Comparison of ENCODE assay signal across 21 cellular contexts in the genomic region with DNA sequence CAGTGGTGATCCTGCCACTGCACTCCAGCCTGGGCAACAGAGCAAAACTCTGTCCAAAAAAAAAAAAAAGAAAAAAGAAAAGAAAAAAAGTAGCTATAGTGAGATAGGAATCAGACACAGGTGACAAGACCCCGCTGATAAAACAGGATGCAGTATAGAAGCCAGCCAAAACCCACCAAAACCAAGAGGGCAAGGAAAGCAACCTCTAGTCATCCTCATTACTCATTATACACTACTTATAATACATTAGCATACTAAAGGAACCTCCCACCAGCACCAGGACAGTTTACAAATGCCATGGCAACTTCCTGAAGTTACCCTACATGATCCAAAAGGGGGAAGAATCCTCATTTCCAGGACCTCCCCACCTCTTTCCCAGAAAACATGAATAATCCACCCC. TPM values are rescaled to one million over a fixed set of nuclear protein-coding genes. Genes with fewer than 3 reads are reported as not detected.
DNase-seq lines count a peak whose midpoint lies in the region; ATAC-seq and TF ChIP-seq lines count a peak whose summit lies in the region.
"Had no signal": no experiment of that assay in that cellular context is flagged by ENCODE, and none has a peak within 500 bp of the region (broad histone marks: within the 10 kb centered on the region; RNA-seq: fewer than 3 reads in every experiment).

No MANE protein-coding gene starts in this region.

- peak overlapping the region; percentile 63 to 73 for H3K4me3 Mint-ChIP-seq in activated T-cell treated with anti-CD3 and anti-CD28 coated beads, Interleukin-2, amount 50 U/mL, for 72 hours
- H3K4me3 Mint-ChIP-seq in activated T-helper 17 cell treated with anti-CD3 and anti-CD28 coated beads, Interleukin-2, amount 50 U/mL, for 72 hours = peak overlapping the region; percentile 67
- H3K4me3 Mint-ChIP-seq in central memory CD8-positive, alpha-beta T cell = no peak overlapping the region
- peak overlapping the region; percentile 23 to 24 for H3K4me3 Mint-ChIP-seq in stimulated activated naive CD8-positive, alpha-beta T cell treated with anti-CD3 and anti-CD28 coated beads, Interleukin-15, amount 100 ng/mL, for 72 hours

- H3K27ac ChIP-seq in heart left ventricle = no peak overlapping the region
- H3K27ac ChIP-seq: GM23248, RWPE1 had no signal

- no peaks in the 10 kb centered on the region for H3K36me3 Mint-ChIP-seq in activated T-cell treated with anti-CD3 and anti-CD28 coated beads, Interleukin-2, amount 50 U/mL, for 72 hours (ENCODE audit: insufficient read depth in 2 of 2)
- no peaks in the 10 kb centered on the region for H3K36me3 Mint-ChIP-seq in activated T-helper 17 cell treated with anti-CD3 and anti-CD28 coated beads, Interleukin-2, amount 50 U/mL, for 72 hours (ENCODE audit: low read depth)
- H3K36me3 Mint-ChIP-seq in central memory CD8-positive, alpha-beta T cell (ENCODE audit: insufficient read depth) = peaks cover 1% of the 10 kb centered on the region

- peak; percentile 26 to 29 for ATAC-seq in activated T-cell treated with anti-CD3 and anti-CD28 coated beads, Interleukin-2, amount 50 U/mL, for 72 hours (replicated peaks in 1 of 2)
- peak; percentile 40 for ATAC-seq in activated T-helper 17 cell treated with anti-CD3 and anti-CD28 coated beads, Interleukin-2, amount 50 U/mL, for 72 hours (replicated peaks)
- no peak for ATAC-seq in central memory CD8-positive, alpha-beta T cell (replicated peaks; ENCODE audit: extremely low read depth, poor library complexity, severe bottlenecking)
- ATAC-seq in stimulated activated naive CD8-positive, alpha-beta T cell treated with anti-CD3 and anti-CD28 coated beads, Interleukin-15, amount 100 ng/mL, for 72 hours = peak; percentile 55
- no peak for ATAC-seq in heart left ventricle
- ATAC-seq: GM12878, PC-3 had no signal

- no peaks in the 10 kb centered on the region for H3K9me3 Mint-ChIP-seq in activated T-cell treated with anti-CD3 and anti-CD28 coated beads, Interleukin-2, amount 50 U/mL, for 72 hours
- no peaks in the 10 kb centered on the region for H3K9me3 Mint-ChIP-seq in activated T-helper 17 cell treated with anti-CD3 and anti-CD28 coated beads, Interleukin-2, amount 50 U/mL, for 72 hours
- no peaks in the 10 kb centered on the region for H3K9me3 Mint-ChIP-seq in central memory CD8-positive, alpha-beta T cell
- H3K9me3 Mint-ChIP-seq in stimulated activated naive CD8-positive, alpha-beta T cell treated with anti-CD3 and anti-CD28 coated beads, Interleukin-15, amount 100 ng/mL, for 72 hours = no peaks in the 10 kb centered on the region

- H3K27me3 ChIP-seq in heart left ventricle = no peaks in the 10 kb centered on the region

- no peak overlapping the region for H3K4me3 ChIP-seq in heart left ventricle
- H3K4me3 ChIP-seq: GM12878, GM23248 had no signal

- TF ChIP-seq POLR2A in heart left ventricle (IDR thresholded peaks at IDR 0.05) = no peak

- H3K4me1 Mint-ChIP-seq in activated T-cell treated with anti-CD3 and anti-CD28 coated beads, Interleukin-2, amount 50 U/mL, for 72 hours (ENCODE audit: low read depth) = peaks cover 28% of the 10 kb centered on the region
- peaks cover 9% of the 10 kb centered on the region for H3K4me1 Mint-ChIP-seq in activated T-helper 17 cell treated with anti-CD3 and anti-CD28 coated beads, Interleukin-2, amount 50 U/mL, for 72 hours
- peaks cover 18% of the 10 kb centered on the region for H3K4me1 Mint-ChIP-seq in central memory CD8-positive, alpha-beta T cell
- H3K4me1 Mint-ChIP-seq in stimulated activated naive CD8-positive, alpha-beta T cell treated with anti-CD3 and anti-CD28 coated beads, Interleukin-15, amount 100 ng/mL, for 72 hours = peaks cover 18% of the 10 kb centered on the region

- peaks cover 0 to 4% (median 0%) of the 10 kb centered on the region in 12 donors for H3K4me1 ChIP-seq in heart left ventricle

- H3K36me3 ChIP-seq in heart left ventricle = no peaks in the 10 kb centered on the region

- H3K27ac Mint-ChIP-seq in activated T-cell treated with anti-CD3 and anti-CD28 coated beads, Interleukin-2, amount 50 U/mL, for 72 hours = peak overlapping the region; percentile 48
- peak overlapping the region; percentile 74 for H3K27ac Mint-ChIP-seq in activated T-helper 17 cell treated with anti-CD3 and anti-CD28 coated beads, Interleukin-2, amount 50 U/mL, for 72 hours
- H3K27ac Mint-ChIP-seq in central memory CD8-positive, alpha-beta T cell (ENCODE audit: low read depth) = peak overlapping the region; percentile 71
- peak overlapping the region; percentile 69 to 77 for H3K27ac Mint-ChIP-seq in stimulated activated naive CD8-positive, alpha-beta T cell treated with anti-CD3 and anti-CD28 coated beads, Interleukin-15, amount 100 ng/mL, for 72 hours

- WGBS in heart left ventricle, 4 donors = 80 to 93% (median 86%) methylated on average over 1 of the region's 1 CpG

- DNase-seq in activated T-cell treated with anti-CD3 and anti-CD28 coated beads, Interleukin-2, amount 50 U/mL, for 72 hours = no peak
- DNase-seq in activated T-cell treated with anti-CD3 and anti-CD28 coated beads for 4 hours = no peak
- DNase-seq in central memory CD8-positive, alpha-beta T cell (ENCODE audit: low spot score in 2 of 2) = no peak
- DNase-seq in stimulated activated naive CD8-positive, alpha-beta T cell treated with anti-CD3 and anti-CD28 coated beads, Interleukin-15, amount 100 ng/mL, for 72 hours = no peak
- no peak for DNase-seq in heart left ventricle
- DNase-seq in AG20443 (ENCODE audit: low spot score) = no peak
- no peak for DNase-seq in NCI-H1417 treated with DMSO at 0.1 percent for 48 hours (lab: John Stamatoyannopoulos, UW)
- DNase-seq: DMS153, GM23248, IMR-90, Karpas-422, NCI-H1048, NCI-H1436 treated with DMSO at 0.1 percent for 48 hours, NCI-H2029, NCI-H345, NCI-H524 treated with DMSO at 0.1 percent for 48 hours, PC-3, SIG-M5 had no signal

- intact Hi-C loops in heart left ventricle (cut with DNase I) = no loop called here

- TF ChIP-seq CTCF in heart left ventricle (IDR thresholded peaks at IDR 0.05) = no peak

- no peaks in the 10 kb centered on the region for H3K9me3 ChIP-seq in heart left ventricle

- H3K27me3 Mint-ChIP-seq in activated T-cell treated with anti-CD3 and anti-CD28 coated beads, Interleukin-2, amount 50 U/mL, for 72 hours (ENCODE audit: low read depth) = no peaks in the 10 kb centered on the region
- no peaks in the 10 kb centered on the region for H3K27me3 Mint-ChIP-seq in activated T-helper 17 cell treated with anti-CD3 and anti-CD28 coated beads, Interleukin-2, amount 50 U/mL, for 72 hours
- no peaks in the 10 kb centered on the region for H3K27me3 Mint-ChIP-seq in central memory CD8-positive, alpha-beta T cell
- no peaks in the 10 kb centered on the region for H3K27me3 Mint-ChIP-seq in stimulated activated naive CD8-positive, alpha-beta T cell treated with anti-CD3 and anti-CD28 coated beads, Interleukin-15, amount 100 ng/mL, for 72 hours

RNA-seq across cellular contexts. Expression of a gene that starts 35.5 kb away (rescaled TPM):
- total RNA-seq in activated T-cell treated with anti-CD3 and anti-CD28 coated beads, Interleukin-2, amount 50 U/mL, for 72 hours = 10 to 100 TPM; 19.0 to 21.2 TPM
- total RNA-seq in activated T-helper 17 cell treated with anti-CD3 and anti-CD28 coated beads, Interleukin-2, amount 50 U/mL, for 72 hours = 1 to 10 TPM; 8.4 to 9.4 TPM
- 10 to 100 TPM; 19.0 to 27.7 (median 21.2) TPM for total RNA-seq in heart left ventricle
- 10 to 100 TPM in 1 of 2 donors, 1 to 10 TPM in 1; 9.1 to 19.4 TPM for polyA plus RNA-seq in heart left ventricle

Comparison
In these comparisons a context has a peak if more than half of its experiments do, and no peak if none do; other contexts are left out.
1. ATAC-seq: peak in activated T-cell treated with anti-CD3 and anti-CD28 coated beads, Interleukin-2, amount 50 U/mL, for 72 hours (2 of 2), activated T-helper 17 cell treated with anti-CD3 and anti-CD28 coated beads, Interleukin-2, amount 50 U/mL, for 72 hours (single experiment) and stimulated activated naive CD8-positive, alpha-beta T cell treated with anti-CD3 and anti-CD28 coated beads, Interleukin-15, amount 100 ng/mL, for 72 hours (single experiment); none in central memory CD8-positive, alpha-beta T cell (single experiment) and heart left ventricle (0 of 4).
2. Peak in every context shown above with its lines, with median percentiles within 50 percentile points of each other: H3K27ac Mint-ChIP-seq.